ENCODE assay signal across 14 cellular contexts in the genomic region with DNA sequence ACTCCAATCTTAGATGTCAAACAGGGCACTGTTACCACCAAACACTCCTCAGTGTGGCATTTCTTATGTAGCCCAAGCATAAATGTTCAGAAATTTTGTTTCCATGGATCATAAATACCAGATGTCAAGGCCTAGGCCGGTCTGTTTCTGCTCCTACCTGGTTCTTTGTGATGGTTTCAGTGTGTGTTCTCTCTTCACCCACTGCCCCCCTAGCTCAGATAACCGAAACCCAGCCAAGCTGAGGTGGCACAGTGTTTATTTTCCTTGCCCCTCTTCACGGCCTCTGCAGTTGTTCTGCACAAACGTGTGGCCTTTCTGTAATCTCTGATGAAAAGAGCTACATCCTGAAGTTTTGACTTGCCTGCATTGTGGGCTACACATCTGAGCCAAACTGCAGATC.
DNase-seq lines count a peak whose midpoint lies in the region; ATAC-seq and TF ChIP-seq lines count a peak whose summit lies in the region.
"Had no signal": no experiment of that assay in that cellular context is flagged by ENCODE, and none has a peak within 500 bp of the region (broad histone marks: within the 10 kb centered on the region; RNA-seq: fewer than 3 reads in every experiment).

No MANE protein-coding gene starts in this region.

- peak overlapping the region; percentile 74 for H3K27ac Mint-ChIP-seq in endothelial cell (ENCODE audit: unreplicated experiment)
- H3K27ac Mint-ChIP-seq: GM23338 had no signal

- no peaks in the 10 kb centered on the region for H3K9me3 Mint-ChIP-seq in endothelial cell (ENCODE audit: unreplicated experiment)
- H3K9me3 Mint-ChIP-seq: GM23338 had no signal

- TF ChIP-seq CTCF in MM.1S (IDR thresholded peaks at IDR 0.05; ENCODE audit: low read length) (no peak), endothelial cell (IDR thresholded peaks at IDR 0.05; ENCODE audit: unreplicated experiment) (no peak)

- H2AFZ ChIP-seq in MM.1S (ENCODE audit: low read length) = peak overlapping the region; percentile 16; the same call in 1 of the 2 replicates
- H2AFZ ChIP-seq: GM23338 had no signal

- peaks cover 5% of the 10 kb centered on the region for H3K36me3 Mint-ChIP-seq in endothelial cell (ENCODE audit: low read depth, unreplicated experiment)

- H3K27ac ChIP-seq in BLaER1 = peak overlapping the region; percentile 2; the same call in 1 of the 2 replicates
- peak overlapping the region; percentile 61 for H3K27ac ChIP-seq in MM.1S (ENCODE audit: low read length)
- H3K27ac ChIP-seq in rectal smooth muscle tissue (ENCODE audit: low read depth, low read length) = peak overlapping the region; percentile 95

- peaks cover 3% of the 10 kb centered on the region for H3K27me3 Mint-ChIP-seq in endothelial cell (ENCODE audit: unreplicated experiment)

- H4K20me1 ChIP-seq in BLaER1 (no peaks in the 10 kb centered on the region), MM.1S (ENCODE audit: insufficient read depth, low read length) (no peaks in the 10 kb centered on the region)

- H3K4me1 ChIP-seq in BLaER1 (peaks cover 38% of the 10 kb centered on the region), MM.1S (ENCODE audit: low read length) (peaks cover 24% of the 10 kb centered on the region), rectal smooth muscle tissue (ENCODE audit: control insufficient read depth, insufficient read depth, low read length) (peaks cover 46% of the 10 kb centered on the region)

- no peak overlapping the region for H3K4me3 ChIP-seq in BLaER1
- H3K4me3 ChIP-seq in MM.1S (ENCODE audit: low read length) = no peak overlapping the region
- H3K4me3 ChIP-seq in rectal smooth muscle tissue (ENCODE audit: low read length) = no peak overlapping the region
- H3K4me3 ChIP-seq: GM23338 had no signal

- in situ Hi-C loops in KBM-7 (cut with MboI; ENCODE audit: low pct_unique_long_range_greater_than_20kb, low sequenced_read_pairs) = no loop called here

- peaks cover 28% of the 10 kb centered on the region for H3K4me1 Mint-ChIP-seq in endothelial cell (ENCODE audit: unreplicated experiment)
- H3K4me1 Mint-ChIP-seq: GM23338 had no signal

- ATAC-seq in GM19324 (IDR thresholded peaks at IDR 0.05; ENCODE audit: low FRiP score, unreplicated experiment) = no peak
- ATAC-seq in HG03521 (IDR thresholded peaks at IDR 0.05; ENCODE audit: unreplicated experiment) = no peak
- ATAC-seq: GM23338, Panc1 had no signal

- peak; percentile 68 for DNase-seq in MM.1S
- DNase-seq in endothelial cell (ENCODE audit: low spot score) = no peak
- no peak for DNase-seq in NCI-H1417 treated with DMSO at 0.1 percent for 48 hours (lab: John Stamatoyannopoulos, UW)
- DNase-seq in KBM-7 = no peak
- DNase-seq: DMS 273 treated with DMSO at 0.1 percent for 48 hours, GF-D8, NCI-H187 treated with DMSO at 0.1 percent for 48 hours, NCI-H446 had no signal

- H3K79me2 ChIP-seq in MM.1S (ENCODE audit: low read length) = no peaks in the 10 kb centered on the region

- H3K36me3 ChIP-seq in BLaER1 (no peaks in the 10 kb centered on the region), MM.1S (replicated peaks; ENCODE audit: insufficient read depth, low read length) (no peaks in the 10 kb centered on the region), rectal smooth muscle tissue (ENCODE audit: control insufficient read depth, insufficient read depth, low read length) (peaks cover 6% of the 10 kb centered on the region)

- H3K9ac ChIP-seq in BLaER1 = no peak overlapping the region
- H3K9ac ChIP-seq in MM.1S (ENCODE audit: low read length) = no peak overlapping the region
- H3K9ac ChIP-seq in rectal smooth muscle tissue (ENCODE audit: low read length) = no peak overlapping the region

- peaks cover 7% of the 10 kb centered on the region; the same call in 1 of the 2 replicates for H3F3A ChIP-seq in MM.1S (ENCODE audit: insufficient read depth, low read length)

- no peaks in the 10 kb centered on the region for H3K9me3 ChIP-seq in BLaER1
- no peaks in the 10 kb centered on the region for H3K9me3 ChIP-seq in MM.1S (replicated peaks; ENCODE audit: insufficient read depth, low read length)

- H3K27me3 ChIP-seq in BLaER1 (no peaks in the 10 kb centered on the region), MM.1S (replicated peaks; ENCODE audit: insufficient read depth, low read length) (no peaks in the 10 kb centered on the region), rectal smooth muscle tissue (ENCODE audit: control insufficient read depth, insufficient read depth, low read length) (no peaks in the 10 kb centered on the region)

- H3K9me2 ChIP-seq in MM.1S (replicated peaks; ENCODE audit: insufficient read depth, low read length) = no peaks in the 10 kb centered on the region

- H3K4me2 ChIP-seq in BLaER1 (peak overlapping the region; percentile 42), MM.1S (ENCODE audit: low read depth, low read length) (peak overlapping the region; percentile 14; the same call in 1 of the 2 replicates)
- H3K4me2 ChIP-seq: GM23338 had no signal

- H3K4me3 Mint-ChIP-seq in endothelial cell (ENCODE audit: unreplicated experiment) = no peak overlapping the region
- H3K4me3 Mint-ChIP-seq: GM23338 had no signal

Comparison
In these comparisons a context has a peak if more than half of its experiments do, and no peak if none do; other contexts are left out.
1. H3K27ac ChIP-seq: peak in every context shown above with its lines; median percentile 95 in rectal smooth muscle tissue; 61 in MM.1S; 2 in BLaER1.